ENCODE assay signal across 12 cellular contexts in genomic region chr5:142782976-142783539, GRCh38. TPM values are rescaled to one million over a fixed set of nuclear protein-coding genes. Genes with fewer than 3 reads are reported as not detected.
DNase-seq lines count a peak whose midpoint lies in the region; ATAC-seq and TF ChIP-seq lines count a peak whose summit lies in the region.
"Had no signal": no experiment of that assay in that cellular context is flagged by ENCODE, and none has a peak within 500 bp of the region (broad histone marks: within the 10 kb centered on the region; RNA-seq: fewer than 3 reads in every experiment).

No MANE protein-coding gene starts in this region.

- H3K9me3 ChIP-seq in MM.1S (replicated peaks; ENCODE audit: insufficient read depth, low read length) (no peaks in the 10 kb centered on the region), gastroesophageal sphincter (no peaks in the 10 kb centered on the region)
- H3K9me3 ChIP-seq: esophagus squamous epithelium, upper lobe of right lung had no signal

- no peaks in the 10 kb centered on the region for H4K20me1 ChIP-seq in MM.1S (ENCODE audit: insufficient read depth, low read length)

- no peaks in the 10 kb centered on the region for H3K27me3 ChIP-seq in MM.1S (replicated peaks; ENCODE audit: insufficient read depth, low read length)
- no peaks in the 10 kb centered on the region for H3K27me3 ChIP-seq in gastroesophageal sphincter
- H3K27me3 ChIP-seq in rectal smooth muscle tissue (ENCODE audit: control insufficient read depth, insufficient read depth, low read length) = no peaks in the 10 kb centered on the region
- H3K27me3 ChIP-seq: esophagus squamous epithelium, upper lobe of right lung had no signal

- peaks cover 7% of the 10 kb centered on the region; the same call in 1 of the 2 replicates for H3F3A ChIP-seq in MM.1S (ENCODE audit: insufficient read depth, low read length)

- CTCF ChIA-PET in Calu3 (lab: Charles Lee) = interaction anchor here (0.6 to 1.9 kb wide), 3 partner anchors 17 to 84 kb away, joined by 3 to 5 read pairs (median 3); no protein-coding TSS in a partner anchor

- no peak for TF ChIP-seq POLR2A in gastroesophageal sphincter (IDR thresholded peaks at IDR 0.05)

- BruUV-seq in Calu3 (replicated peaks; lab: Mats Ljungman, UMichigan) = no TSS peak

- H2AFZ ChIP-seq in MM.1S (ENCODE audit: low read length) = no peak overlapping the region

- intact Hi-C loops in CD14-positive monocyte (cut with micrococcal nuclease) = no loop called here
- intact Hi-C loops in Calu3 (cut with micrococcal nuclease; ENCODE audit: unreplicated experiment) = no loop called here

- H3K9ac ChIP-seq in MM.1S (ENCODE audit: low read length) (no peak overlapping the region), rectal smooth muscle tissue (ENCODE audit: low read length) (no peak overlapping the region)

- H3K27me3 Mint-ChIP-seq in CD14-positive monocyte (ENCODE audit: low read depth in 3 of 3) = peaks cover 0 to 6% (median 2%) of the 10 kb centered on the region in 3 donors
- no peaks in the 10 kb centered on the region for H3K27me3 Mint-ChIP-seq in Calu3 (ENCODE audit: unreplicated experiment)

- H3K79me2 ChIP-seq in MM.1S (ENCODE audit: low read length) = peaks cover 17% of the 10 kb centered on the region; the same call in 1 of the 2 replicates

- peaks cover 45 to 59% of the 10 kb centered on the region in 2 donors for H3K36me3 Mint-ChIP-seq in CD14-positive monocyte
- H3K36me3 Mint-ChIP-seq in Calu3 (ENCODE audit: insufficient read depth, unreplicated experiment) = no peaks in the 10 kb centered on the region

- H3K9me3 Mint-ChIP-seq in CD14-positive monocyte (peaks cover 0 to 2% (median 0%) of the 10 kb centered on the region in 7 donors), Calu3 (ENCODE audit: low read depth, unreplicated experiment) (no peaks in the 10 kb centered on the region)
- H3K9me3 Mint-ChIP-seq: T-helper 2 cell treated with Interferon-gamma antibody and Interleukin-4, amounts not matched to agents 5 μg/mL and 100 μg/mL, for 36 hours had no signal

- ATAC-seq in gastroesophageal sphincter (peak; percentile 40), esophagus mucosa (no peak), HG03565 (IDR thresholded peaks at IDR 0.05; ENCODE audit: unreplicated experiment) (no peak)

- H3K36me3 ChIP-seq in MM.1S (replicated peaks; ENCODE audit: insufficient read depth, low read length) (no peaks in the 10 kb centered on the region), gastroesophageal sphincter (no peaks in the 10 kb centered on the region), rectal smooth muscle tissue (ENCODE audit: control insufficient read depth, insufficient read depth, low read length) (no peaks in the 10 kb centered on the region)
- H3K36me3 ChIP-seq: esophagus squamous epithelium, upper lobe of right lung had no signal

- TF ChIP-seq CTCF in CD14-positive monocyte (IDR thresholded peaks at IDR 0.05) (no peak), MM.1S (IDR thresholded peaks at IDR 0.05; ENCODE audit: low read length) (no peak), gastroesophageal sphincter (IDR thresholded peaks at IDR 0.05) (no peak), Calu3 (IDR thresholded peaks at IDR 0.05; ENCODE audit: unreplicated experiment) (no peak)

- no peaks in the 10 kb centered on the region for H3K9me2 ChIP-seq in MM.1S (replicated peaks; ENCODE audit: insufficient read depth, low read length)

- no peak for TF ChIP-seq EP300 in gastroesophageal sphincter (IDR thresholded peaks at IDR 0.05)

- DNase-seq in CD14-positive monocyte (ENCODE audit: low spot score) = no peak
- DNase-seq in MM.1S = no peak
- no peak for DNase-seq in Calu3
- no peak for DNase-seq in stimulated activated naive CD4-positive, alpha-beta T cell (lab: John Stamatoyannopoulos, UW)
- DNase-seq: esophagus squamous epithelium, NCI-H187, upper lobe of right lung had no signal

- H3K4me3 Mint-ChIP-seq in CD14-positive monocyte (peak overlapping the region in 1 of 2 donors; percentile 50), Calu3 (ENCODE audit: low read depth, unreplicated experiment) (no peak overlapping the region)

- H3K27ac ChIP-seq in MM.1S (ENCODE audit: low read length) (peak overlapping the region; percentile 24; the same call in 1 of the 2 replicates), gastroesophageal sphincter (peak overlapping the region in 3 of 4 donors; percentile 63 to 67 (median 66)), rectal smooth muscle tissue (ENCODE audit: low read depth, low read length) (peak overlapping the region; percentile 38)

- H3K27ac Mint-ChIP-seq in CD14-positive monocyte (peak overlapping the region; percentile 73 to 92 (median 88)), Calu3 (ENCODE audit: unreplicated experiment) (no peak overlapping the region)

- peaks cover 70% of the 10 kb centered on the region for H3K4me1 Mint-ChIP-seq in CD14-positive monocyte
- peaks cover 71% of the 10 kb centered on the region for H3K4me1 Mint-ChIP-seq in Calu3 (ENCODE audit: low read depth, unreplicated experiment)

- no peak overlapping the region for H3K4me2 ChIP-seq in MM.1S (ENCODE audit: low read depth, low read length)

- peaks cover 26% of the 10 kb centered on the region for H3K4me1 ChIP-seq in MM.1S (ENCODE audit: low read length)
- peaks cover 13 to 67% (median 20%) of the 10 kb centered on the region in 3 donors for H3K4me1 ChIP-seq in gastroesophageal sphincter
- H3K4me1 ChIP-seq in rectal smooth muscle tissue (ENCODE audit: control insufficient read depth, insufficient read depth, low read length) = peaks cover 25% of the 10 kb centered on the region

- H3K4me3 ChIP-seq in MM.1S (ENCODE audit: low read length) (no peak overlapping the region), gastroesophageal sphincter (no peak overlapping the region), rectal smooth muscle tissue (ENCODE audit: low read length) (no peak overlapping the region)
- H3K4me3 ChIP-seq: upper lobe of right lung had no signal

- 63 to 89% methylated on average over 2 of the region's 8 CpGs for WGBS in gastroesophageal sphincter (ENCODE audit: low coverage in 1 of 2), 2 donors

RNA-seq across cellular contexts. Expression of gene ARHGAP26, which starts 12.9 kb away (rescaled TPM):
- polyA plus RNA-seq in CD14-positive monocyte = 10 to 100 TPM; 26.5 to 28.7 TPM
- total RNA-seq in gastroesophageal sphincter (10 to 100 TPM; 15.2 to 41.7 (median 31.7) TPM), esophagus mucosa (7.1 TPM), Calu3 (2022) (112 and 118 TPM in 2 replicates)
